9 cellular contexts compared by ENCODE assay signal in the genomic region with DNA sequence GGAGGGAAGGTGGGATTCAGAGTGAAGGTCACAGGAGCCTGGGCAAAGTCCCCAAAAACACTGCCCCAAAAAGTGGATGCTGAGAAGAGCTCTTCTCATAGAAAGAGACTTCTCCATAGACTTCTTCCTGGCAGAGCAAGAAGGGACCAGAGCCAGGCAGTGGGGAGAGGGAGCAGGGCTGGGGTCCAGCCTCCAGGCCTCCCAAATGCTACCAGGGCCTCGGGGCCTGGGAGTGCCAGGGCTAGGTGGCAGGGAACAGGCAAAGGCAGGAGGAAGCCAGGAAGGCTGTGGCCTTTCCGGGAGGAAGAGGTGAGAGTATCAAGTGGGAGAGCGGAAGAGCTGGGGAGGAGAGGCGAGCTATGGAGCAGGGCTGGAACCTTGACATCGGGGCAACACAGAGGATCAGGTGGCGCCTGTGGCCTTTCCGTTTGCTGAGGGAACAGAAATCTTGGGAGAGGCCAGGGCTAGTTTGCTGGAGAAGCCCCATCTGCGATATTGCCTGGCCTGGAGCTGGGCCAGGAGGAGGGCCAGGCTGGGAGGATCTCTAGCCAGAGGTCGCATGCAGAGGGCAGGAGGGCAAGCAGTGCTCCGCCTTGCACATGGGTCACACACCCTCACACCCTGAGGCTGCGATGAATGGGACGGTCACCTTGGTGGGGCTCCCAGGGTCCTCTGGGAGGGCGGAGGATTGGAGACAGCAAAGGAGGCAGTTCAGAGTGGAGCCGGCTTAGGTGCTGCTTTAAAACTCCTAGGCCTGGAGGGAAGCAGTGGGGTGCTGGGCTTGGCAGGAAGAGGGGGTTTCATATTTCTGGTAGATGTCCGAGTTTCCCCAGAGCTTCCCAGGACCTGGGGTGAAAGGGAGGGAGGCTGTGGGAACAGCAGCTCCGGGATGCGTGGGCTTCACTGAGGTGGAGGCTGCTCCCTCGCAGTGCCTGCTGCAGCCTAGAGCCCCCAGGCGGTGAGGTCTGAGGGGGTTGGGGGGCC. TPM values are rescaled to one million over a fixed set of nuclear protein-coding genes. Genes with fewer than 3 reads are reported as not detected.
A peak's percentile ranks its signal among the peaks of the same experiment; 100 is the strongest.
DNase-seq lines count a peak whose midpoint lies in the region; ATAC-seq and TF ChIP-seq lines count a peak whose summit lies in the region.
"Had no signal": no experiment of that assay in that cellular context is flagged by ENCODE, and none has a peak within 500 bp of the region (broad histone marks: within the 10 kb centered on the region; RNA-seq: fewer than 3 reads in every experiment).

No MANE protein-coding gene starts in this region.

- DNase-seq in ecto neural progenitor cell (ENCODE audit: low spot score) (peak; percentile 70), nephron progenitor cell (peak; percentile 30), NCI-H510A treated with DMSO at 0.1 percent for 48 hours (lab: John Stamatoyannopoulos, UW) (no peak)
- no peak for DNase-seq in activated CD4-positive, alpha-beta T cell treated with anti-CD3 and anti-CD28 coated beads for 36 hours
- DNase-seq: effector CD4-positive, alpha-beta T cell; NK-92 treated with Interleukin-12 subunit alpha and Interleukin-12 subunit beta, amount 100 ng/mL, for 24 hours had no signal

- ATAC-seq in activated CD4-positive, alpha-beta T cell treated with anti-CD3 and anti-CD28 coated beads for 36 hours, result no peak
- ATAC-seq in GM21381 (IDR thresholded peaks at IDR 0.05; ENCODE audit: unreplicated experiment), result no peak

- peak overlapping the region; percentile 70 for H3K27ac Mint-ChIP-seq in nephron progenitor cell
- H3K27ac Mint-ChIP-seq in activated CD4-positive, alpha-beta T cell treated with anti-CD3 and anti-CD28 coated beads for 36 hours, result no peak overlapping the region

- H3K4me1 Mint-ChIP-seq in nephron progenitor cell, result peaks cover 64% of the 10 kb centered on the region
- peaks cover 41% of the 10 kb centered on the region for H3K4me1 Mint-ChIP-seq in activated CD4-positive, alpha-beta T cell treated with anti-CD3 and anti-CD28 coated beads for 36 hours

- H3K4me3 ChIP-seq in HEK293 (ENCODE audit: low read depth, low read length), result no peak overlapping the region
- H3K4me3 ChIP-seq: thoracic aorta had no signal

- TF ChIP-seq CTCF in HEK293 (tag by site-specific recombination; IDR thresholded peaks at IDR 0.05) (no peak), nephron progenitor cell (IDR thresholded peaks at IDR 0.05) (no peak)

- no peaks in the 10 kb centered on the region for H3K36me3 ChIP-seq in HEK293 (ENCODE audit: control insufficient read depth in 2 of 2, insufficient read depth in 1 of 2, low read length in 2 of 2)
- H3K36me3 ChIP-seq: thoracic aorta had no signal

- no peaks in the 10 kb centered on the region for H3K36me3 Mint-ChIP-seq in nephron progenitor cell (ENCODE audit: low read depth)
- H3K36me3 Mint-ChIP-seq in activated CD4-positive, alpha-beta T cell treated with anti-CD3 and anti-CD28 coated beads for 36 hours (ENCODE audit: low read depth), result no peaks in the 10 kb centered on the region

- H3K9me3 Mint-ChIP-seq in nephron progenitor cell, result no peaks in the 10 kb centered on the region
- H3K9me3 Mint-ChIP-seq in activated CD4-positive, alpha-beta T cell treated with anti-CD3 and anti-CD28 coated beads for 36 hours (ENCODE audit: low read depth), result no peaks in the 10 kb centered on the region

- intact Hi-C loops in activated CD4-positive, alpha-beta T cell treated with anti-CD3 and anti-CD28 coated beads for 36 hours (cut with DNase I, micrococcal nuclease), result no loop called here

- H3K4me3 Mint-ChIP-seq in nephron progenitor cell, result peak overlapping the region; percentile 41
- H3K4me3 Mint-ChIP-seq in activated CD4-positive, alpha-beta T cell treated with anti-CD3 and anti-CD28 coated beads for 36 hours, result no peak overlapping the region

- H3K27me3 Mint-ChIP-seq in nephron progenitor cell (ENCODE audit: low read depth, poor library complexity), result no peaks in the 10 kb centered on the region
- H3K27me3 Mint-ChIP-seq in activated CD4-positive, alpha-beta T cell treated with anti-CD3 and anti-CD28 coated beads for 36 hours, result no peaks in the 10 kb centered on the region

- no peaks in the 10 kb centered on the region for H3K9me3 ChIP-seq in HEK293 (ENCODE audit: control insufficient read depth, insufficient read depth, low read depth, low read length)
- H3K9me3 ChIP-seq: thoracic aorta had no signal

- no peak overlapping the region for H3K27ac ChIP-seq in HEK293 (ENCODE audit: extremely low read depth, low read depth, low read length)
- H3K27ac ChIP-seq: thoracic aorta had no signal

- H3K4me1 ChIP-seq in HEK293 (ENCODE audit: control insufficient read depth, insufficient read depth, low read length), result peaks cover 2% of the 10 kb centered on the region; the same call in 1 of the 2 replicates

- CTCF ChIA-PET in HEK293 (lab: Yijun Ruan, JAX), result interaction anchor here (0.6 to 1.7 kb wide), 5 partner anchors 14 to 37 kb away, joined by 3 to 13 read pairs (median 5); no protein-coding TSS in a partner anchor
- CTCF ChIA-PET in activated CD4-positive, alpha-beta T cell treated with anti-CD3 and anti-CD28 coated beads for 36 hours (lab: Charles Lee), result interaction anchor here (0.6 to 1.1 kb wide), 4 partner anchors 10 to 342 kb away, joined by 3 to 6 read pairs (median 3); no protein-coding TSS in a partner anchor

- POLR2A ChIA-PET in HEK293 (lab: Yijun Ruan, JAX), result no interaction called here
- POLR2A ChIA-PET in activated CD4-positive, alpha-beta T cell treated with anti-CD3 and anti-CD28 coated beads for 36 hours (lab: Charles Lee), result interaction anchor here (0.6 kb wide), 3 partner anchors 9 to 30 kb away, joined by 3 read pairs; no protein-coding TSS in a partner anchor

TF ChIP-seq in HEK293, 187 proteins besides CTCF, POLR2A, EP300 and RAD21 (continues in another document):
- TF ChIP-seq ZNF335 (tag by site-specific recombination; conservative IDR thresholded peaks at IDR 0.05) (0 out of 2 replicates have a peak, but pooled peaks have one; percentile 14), ZNF473 (tag by site-specific recombination; IDR thresholded peaks at IDR 0.05) (no peak), KLF10 (tag by site-specific recombination; IDR thresholded peaks at IDR 0.05) (no peak), SCRT1 (tag by site-specific recombination; IDR thresholded peaks at IDR 0.05; ENCODE audit: borderline replicate concordance) (no peak), ZNF37A (tag by site-specific recombination; IDR thresholded peaks at IDR 0.05) (no peak), ZNF600 (tag by site-specific recombination; IDR thresholded peaks at IDR 0.05) (no peak; the same call in 1 of the 2 replicates), BCL11B (tag by site-specific recombination; IDR thresholded peaks at IDR 0.05; ENCODE audit: low read depth) (no peak), ZNF530 (tag by site-specific recombination; IDR thresholded peaks at IDR 0.05; ENCODE audit: low read depth) (no peak), ZNF777 (tag by site-specific recombination; IDR thresholded peaks at IDR 0.05; ENCODE audit: borderline replicate concordance) (no peak), ZNF248 (tag by site-specific recombination; IDR thresholded peaks at IDR 0.05) (no peak), ZNF660 (tag by site-specific recombination; IDR thresholded peaks at IDR 0.05) (no peak), ZNF76 (tag by site-specific recombination; IDR thresholded peaks at IDR 0.05; ENCODE audit: borderline replicate concordance, low read depth) (no peak), GLIS2 (tag by site-specific recombination; IDR thresholded peaks at IDR 0.05) (peak; percentile 47), ZNF501 (tag by site-specific recombination; IDR thresholded peaks at IDR 0.05) (no peak), ZNF341 (tag by site-specific recombination; IDR thresholded peaks at IDR 0.05; ENCODE audit: low read depth) (peak; percentile 93), ZSCAN23 (tag by site-specific recombination; IDR thresholded peaks at IDR 0.05) (no peak)
- TF ChIP-seq, protein P1, sequence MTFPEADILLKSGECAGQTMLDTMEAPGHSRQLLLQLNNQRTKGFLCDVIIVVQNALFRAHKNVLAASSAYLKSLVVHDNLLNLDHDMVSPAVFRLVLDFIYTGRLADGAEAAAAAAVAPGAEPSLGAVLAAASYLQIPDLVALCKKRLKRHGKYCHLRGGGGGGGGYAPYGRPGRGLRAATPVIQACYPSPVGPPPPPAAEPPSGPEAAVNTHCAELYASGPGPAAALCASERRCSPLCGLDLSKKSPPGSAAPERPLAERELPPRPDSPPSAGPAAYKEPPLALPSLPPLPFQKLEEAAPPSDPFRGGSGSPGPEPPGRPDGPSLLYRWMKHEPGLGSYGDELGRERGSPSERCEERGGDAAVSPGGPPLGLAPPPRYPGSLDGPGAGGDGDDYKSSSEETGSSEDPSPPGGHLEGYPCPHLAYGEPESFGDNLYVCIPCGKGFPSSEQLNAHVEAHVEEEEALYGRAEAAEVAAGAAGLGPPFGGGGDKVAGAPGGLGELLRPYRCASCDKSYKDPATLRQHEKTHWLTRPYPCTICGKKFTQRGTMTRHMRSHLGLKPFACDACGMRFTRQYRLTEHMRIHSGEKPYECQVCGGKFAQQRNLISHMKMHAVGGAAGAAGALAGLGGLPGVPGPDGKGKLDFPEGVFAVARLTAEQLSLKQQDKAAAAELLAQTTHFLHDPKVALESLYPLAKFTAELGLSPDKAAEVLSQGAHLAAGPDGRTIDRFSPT (tag by site-specific recombination; IDR thresholded peaks at IDR 0.05), result no peak
- TF ChIP-seq, protein P2, sequence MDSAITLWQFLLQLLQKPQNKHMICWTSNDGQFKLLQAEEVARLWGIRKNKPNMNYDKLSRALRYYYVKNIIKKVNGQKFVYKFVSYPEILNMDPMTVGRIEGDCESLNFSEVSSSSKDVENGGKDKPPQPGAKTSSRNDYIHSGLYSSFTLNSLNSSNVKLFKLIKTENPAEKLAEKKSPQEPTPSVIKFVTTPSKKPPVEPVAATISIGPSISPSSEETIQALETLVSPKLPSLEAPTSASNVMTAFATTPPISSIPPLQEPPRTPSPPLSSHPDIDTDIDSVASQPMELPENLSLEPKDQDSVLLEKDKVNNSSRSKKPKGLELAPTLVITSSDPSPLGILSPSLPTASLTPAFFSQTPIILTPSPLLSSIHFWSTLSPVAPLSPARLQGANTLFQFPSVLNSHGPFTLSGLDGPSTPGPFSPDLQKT (IDR thresholded peaks at IDR 0.05; ENCODE audit: borderline replicate concordance, low read depth, low read length), result no peak

RNA-seq across cellular contexts. Expression of a gene that starts 3.4 kb away (rescaled TPM):
- total RNA-seq in activated CD4-positive, alpha-beta T cell treated with anti-CD3 and anti-CD28 coated beads for 36 hours, result 1 to 10 TPM; 6.0 to 6.5 TPM

RNA-seq across cellular contexts. Expression of a gene that starts 18.6 kb away (rescaled TPM):
- total RNA-seq in activated CD4-positive, alpha-beta T cell treated with anti-CD3 and anti-CD28 coated beads for 36 hours, result 1 to 10 TPM; 6.7 to 7.7 TPM

RNA-seq across cellular contexts. Expression of a gene that starts 40.4 kb away (rescaled TPM):
- 10 to 100 TPM; 51.7 to 61.5 TPM for total RNA-seq in activated CD4-positive, alpha-beta T cell treated with anti-CD3 and anti-CD28 coated beads for 36 hours

RNA-seq across cellular contexts. Expression of a gene that starts 44.1 kb away (rescaled TPM):
- total RNA-seq in activated CD4-positive, alpha-beta T cell treated with anti-CD3 and anti-CD28 coated beads for 36 hours, result 10 to 100 TPM; 15.3 to 16.7 TPM

RNA-seq across cellular contexts. Expression of a gene that starts 44.4 kb away (rescaled TPM):
- 100 to 1,000 TPM; 194 to 237 TPM for total RNA-seq in activated CD4-positive, alpha-beta T cell treated with anti-CD3 and anti-CD28 coated beads for 36 hours

Comparison
In these comparisons a context has a peak if more than half of its experiments do, and no peak if none do; other contexts are left out.
1. DNase-seq: peak in ecto neural progenitor cell (single experiment) and nephron progenitor cell (single experiment); none in NCI-H510A treated with DMSO at 0.1 percent for 48 hours (single experiment) and activated CD4-positive, alpha-beta T cell treated with anti-CD3 and anti-CD28 coated beads for 36 hours (single experiment).